8 cellular contexts compared by ENCODE assay signal in genomic region chr2:160270571-160271113, GRCh38.
DNase-seq lines count a peak whose midpoint lies in the region; ATAC-seq and TF ChIP-seq lines count a peak whose summit lies in the region.

No MANE protein-coding gene starts in this region.

- 2 to 25% methylated on average over 4 to 6 of the region's 15 CpGs for WGBS in gastroesophageal sphincter (ENCODE audit: low coverage in 1 of 2), 2 donors
- 33 to 38% (median 38%) methylated on average over 15 of the region's 15 CpGs for WGBS in psoas muscle, 3 donors

- no peaks in the 10 kb centered on the region for H3K9me3 ChIP-seq in gastroesophageal sphincter
- H3K9me3 ChIP-seq in psoas muscle, result no peaks in the 10 kb centered on the region

- DNase-seq in Daoy (ENCODE audit: low read depth) (peak; percentile 74), SW480 (ENCODE audit: low spot score) (peak; percentile 77), psoas muscle (no peak), DMS53 (lab: John Stamatoyannopoulos, UW) (no peak), DMS79 treated with DMSO at 0.1 percent for 48 hours (lab: John Stamatoyannopoulos, UW) (no peak)

- peak overlapping the region; percentile 42 to 57 for H3K4me3 ChIP-seq in gastroesophageal sphincter
- H3K4me3 ChIP-seq in psoas muscle, result peak overlapping the region; percentile 69

- intact Hi-C loops in psoas muscle (cut with DNase I), result loop anchor here in 1 of 2 donors (5.0 kb wide), 1 partner anchor 158 kb away; no protein-coding TSS in a partner anchor

- H3K27ac ChIP-seq in gastroesophageal sphincter, result peak overlapping the region; percentile 85 to 97 (median 93)
- H3K27ac ChIP-seq in psoas muscle, result peak overlapping the region; percentile 93

- no peaks in the 10 kb centered on the region for H3K27me3 ChIP-seq in gastroesophageal sphincter
- H3K27me3 ChIP-seq in psoas muscle (ENCODE audit: insufficient read depth in 3 of 3, low read length in 2 of 3), result no peaks in the 10 kb centered on the region

- H3K36me3 ChIP-seq in gastroesophageal sphincter (peaks cover 0 to 41% of the 10 kb centered on the region in 2 donors), psoas muscle (ENCODE audit: insufficient read depth in 1 of 2, low read depth in 1 of 2) (peaks cover 0 to 28% of the 10 kb centered on the region in 2 donors)

- no peak for TF ChIP-seq POLR2A in gastroesophageal sphincter (IDR thresholded peaks at IDR 0.05)

- H3K4me1 ChIP-seq in gastroesophageal sphincter (peaks cover 2 to 27% (median 11%) of the 10 kb centered on the region in 3 donors), psoas muscle (peaks cover 21% of the 10 kb centered on the region)

- no peak for TF ChIP-seq EP300 in gastroesophageal sphincter (IDR thresholded peaks at IDR 0.05)

- ATAC-seq in gastroesophageal sphincter (no peak), psoas muscle (peak; percentile 47 to 63 (median 54)), GM18517 (IDR thresholded peaks at IDR 0.05; ENCODE audit: unreplicated experiment) (no peak), GM21528 (IDR thresholded peaks at IDR 0.05; ENCODE audit: low FRiP score, unreplicated experiment) (no peak)

- TF ChIP-seq CTCF in gastroesophageal sphincter (IDR thresholded peaks at IDR 0.05) (peak in 1 of 4 experiments; percentile 30), psoas muscle (IDR thresholded peaks at IDR 0.05) (peak; percentile 15)

Comparison
In these comparisons a context has a peak if more than half of its experiments do, and no peak if none do; other contexts are left out.
1. DNase-seq: peak in Daoy (single experiment) and SW480 (single experiment); none in psoas muscle (0 of 2), DMS53 (single experiment) and DMS79 treated with DMSO at 0.1 percent for 48 hours (single experiment).
2. ATAC-seq: peak in psoas muscle (4 of 4); none in gastroesophageal sphincter (single experiment), GM18517 (single experiment) and GM21528 (single experiment).